Comparison of ENCODE assay signal across 1 cellular context in genomic region chr5:74386571-74387334, GRCh38.
TF ChIP-seq lines count a peak whose summit lies in the region.

No MANE protein-coding gene starts in this region.

TF ChIP-seq in SK-N-SH treated with all-trans-retinoic acid at 6 μM for 48 hours, 23 proteins besides CTCF, POLR2A, EP300 and RAD21 (continued from another document):
- TF ChIP-seq POU6F1 (CRISPR knock-in tag; IDR thresholded peaks at IDR 0.05; ENCODE audit: borderline replicate concordance, low read depth) (no peak), ZNF565 (CRISPR knock-in tag; conservative IDR thresholded peaks at IDR 0.05; ENCODE audit: low read depth) (no peak), ARNTL (CRISPR knock-in tag; IDR thresholded peaks at IDR 0.05; ENCODE audit: borderline replicate concordance, low read depth) (no peak)
TF ChIP-seq in SK-N-SH treated with all-trans-retinoic acid at 6 μM for 48 hours: peak in this region for 0.
